In genomic region chr12:43776498-43776897, GRCh38 we compare ENCODE assay signal across 8 cellular contexts. TPM values are rescaled to one million over a fixed set of nuclear protein-coding genes. Genes with fewer than 3 reads are reported as not detected.
DNase-seq lines count a peak whose midpoint lies in the region; TF ChIP-seq lines count a peak whose summit lies in the region.

No MANE protein-coding gene starts in this region.

- H3K4me1 ChIP-seq in prostate gland (replicated peaks): no peaks in the 10 kb centered on the region

- TF ChIP-seq CTCF in GM12864 (IDR thresholded peaks at IDR 0.05; ENCODE audit: low read depth, low read length, missing control alignments) (peak; percentile 18), choroid plexus epithelial cell (conservative IDR thresholded peaks at IDR 0.05; ENCODE audit: low read depth, low read length) (peak; percentile 55), prostate gland (IDR thresholded peaks at IDR 0.05) (peak in 3 of 4 experiments; percentile 11 to 47 (median 33))

- H3K27ac ChIP-seq in prostate gland: no peak overlapping the region

- H3K9me3 ChIP-seq in prostate gland: no peaks in the 10 kb centered on the region

- no peak overlapping the region for H3K4me3 ChIP-seq in GM12864 (ENCODE audit: low read depth, low read length)
- no peak overlapping the region for H3K4me3 ChIP-seq in choroid plexus epithelial cell (ENCODE audit: low read depth, low read length)
- H3K4me3 ChIP-seq in prostate gland: no peak overlapping the region

- no peak for TF ChIP-seq POLR2A in prostate gland (IDR thresholded peaks at IDR 0.05)

- DNase-seq in AG08395 (ENCODE audit: low spot score) (peak; percentile 30), GM12864 (ENCODE audit: low read depth) (no peak), NCI-H1694 (lab: John Stamatoyannopoulos, UW) (peak; percentile 25), choroid plexus epithelial cell (ENCODE audit: low read depth) (peak; percentile 58), prostate gland (ENCODE audit: low spot score) (peak; percentile 7), ecto neural progenitor cell (ENCODE audit: low spot score) (no peak), putamen (ENCODE audit: low spot score) (no peak), cardiac septum (ENCODE audit: low spot score) (no peak)

- no peaks in the 10 kb centered on the region for H3K27me3 ChIP-seq in prostate gland (replicated peaks; ENCODE audit: insufficient read depth)

- 42% methylated on average over 3 of the region's 3 CpGs for WGBS in prostate gland

- peaks cover 0 to 2% of the 10 kb centered on the region in 2 donors for H3K36me3 ChIP-seq in prostate gland

- intact Hi-C loops in prostate gland (cut with DNase I) (no loop called here), cardiac septum (cut with DNase I) (loop anchor here (10.0 kb wide), 1 partner anchor 108 kb away; no protein-coding TSS in a partner anchor)

RNA-seq across cellular contexts. Expression of gene IRAK4, which starts 17.7 kb away (rescaled TPM):
- total RNA-seq in prostate gland (10 to 100 TPM; 11.5 to 25.3 TPM), cardiac septum (7.8 TPM)

RNA-seq across cellular contexts. Expression of gene PUS7L, which starts 17.9 kb away (rescaled TPM):
- total RNA-seq in prostate gland (10 to 100 TPM in 1 of 2 donors, 1 to 10 TPM in 1; 9.7 to 12.7 TPM), cardiac septum (5.9 TPM)

RNA-seq across cellular contexts. Expression of gene TWF1, which starts 29.6 kb away (rescaled TPM):
- total RNA-seq in prostate gland (100 to 1,000 TPM in 1 of 2 donors, 10 to 100 TPM in 1; 64.5 to 114 TPM), cardiac septum (16.5 TPM)

RNA-seq across cellular contexts. Expression of gene TMEM117, which starts 59.4 kb away (rescaled TPM):
- total RNA-seq in prostate gland: 10 to 100 TPM; 15.5 to 26.5 TPM
- 7.5 TPM for total RNA-seq in cardiac septum

Comparison
In these comparisons a context has a peak if more than half of its experiments do, and no peak if none do; other contexts are left out.
1. DNase-seq: peak in AG08395 (single experiment), NCI-H1694 (single experiment), choroid plexus epithelial cell (single experiment) and prostate gland (single experiment); none in GM12864 (single experiment), ecto neural progenitor cell (single experiment), putamen (single experiment) and cardiac septum (single experiment).
2. Peak in every context shown above with its lines, with median percentiles within 50 percentile points of each other: CTCF ChIP-seq.